ENCODE assay signal across 8 cellular contexts in the genomic region with DNA sequence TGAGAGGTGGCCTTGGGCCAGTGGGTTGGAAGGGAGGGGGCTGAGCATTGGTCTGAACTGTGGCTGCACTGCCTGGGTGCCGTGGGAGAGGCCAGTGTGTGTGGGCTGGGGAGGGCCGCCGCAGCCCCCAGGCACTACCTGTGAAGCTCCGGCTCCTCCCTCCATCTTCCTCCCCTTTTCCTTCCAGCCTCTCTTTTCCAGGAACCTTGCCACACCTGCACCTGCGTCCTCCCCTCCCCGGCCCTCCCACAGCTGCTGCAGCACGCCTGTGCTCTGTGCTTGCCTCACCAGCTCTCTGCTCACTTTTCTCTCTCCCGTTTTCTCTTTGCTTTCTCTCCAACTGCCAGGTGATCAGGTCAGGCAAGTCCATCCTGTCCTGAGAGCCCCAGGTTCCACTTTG. TPM values are rescaled to one million over a fixed set of nuclear protein-coding genes. Genes with fewer than 3 reads are reported as not detected.
"Had no signal": no experiment of that assay in that cellular context is flagged by ENCODE, and none has a peak within 500 bp of the region (broad histone marks: within the 10 kb centered on the region; RNA-seq: fewer than 3 reads in every experiment).

No MANE protein-coding gene starts in this region.

RNA-seq across cellular contexts. Expression of a gene that starts 17.5 kb away (rescaled TPM):
- total RNA-seq: fibroblast of villous mesenchyme, heart right ventricle, left cardiac atrium, left ventricle myocardium inferior, lung microvascular endothelial cell, osteoblast, temporal lobe, urinary bladder had no signal
